In genomic region chr3:143307613-143308183, GRCh38 we compare ENCODE assay signal across 10 cellular contexts.
DNase-seq lines count a peak whose midpoint lies in the region; ATAC-seq and TF ChIP-seq lines count a peak whose summit lies in the region.
"Had no signal": no experiment of that assay in that cellular context is flagged by ENCODE, and none has a peak within 500 bp of the region (broad histone marks: within the 10 kb centered on the region; RNA-seq: fewer than 3 reads in every experiment).

No MANE protein-coding gene starts in this region.

- no peak for TF ChIP-seq POLR2A in esophagus squamous epithelium (IDR thresholded peaks at IDR 0.05)

- no peaks in the 10 kb centered on the region for H3K27me3 Mint-ChIP-seq in natural killer cell (ENCODE audit: low read depth in 2 of 2)

- dilution Hi-C loops in mammary epithelial cell (cut with HindIII; ENCODE audit: low sequenced_read_pairs): no loop called here

- no peaks in the 10 kb centered on the region for H3K79me2 ChIP-seq in mammary epithelial cell (ENCODE audit: insufficient read depth, low read length)

- H3K36me3 ChIP-seq in mammary epithelial cell (ENCODE audit: insufficient read depth, low read length) (no peaks in the 10 kb centered on the region), esophagus squamous epithelium (no peaks in the 10 kb centered on the region)
- H3K36me3 ChIP-seq: neutrophil had no signal

- CTCF ChIA-PET in mammary epithelial cell (lab: Charles Lee; ENCODE audit: low non-redundant PET): no interaction called here

- H3K27ac ChIP-seq in mammary epithelial cell (ENCODE audit: insufficient read depth, low read depth, low read length) (no peak overlapping the region), esophagus squamous epithelium (no peak overlapping the region)
- H3K27ac ChIP-seq: neutrophil had no signal

- H3K36me3 Mint-ChIP-seq in natural killer cell: no peaks in the 10 kb centered on the region

- intact Hi-C loops in mammary epithelial cell (cut with micrococcal nuclease): loop anchor here (10.0 kb wide), 3 partner anchors 173 to 337 kb away; no protein-coding TSS in a partner anchor
- intact Hi-C loops in natural killer cell (cut with micrococcal nuclease): no loop called here
- intact Hi-C loops in esophagus squamous epithelium (cut with DNase I): no loop called here

- 100% methylated on average over 1 of the region's 1 CpG for WGBS in mammary epithelial cell (ENCODE audit: low coverage, missing lambda C conversion rate)
- 60 to 75% methylated on average over 1 of the region's 1 CpG for WGBS in esophagus squamous epithelium, 2 donors

- in situ Hi-C loops in mammary epithelial cell (cut with MboI; ENCODE audit: low sequenced_read_pairs in 2 of 2): no loop called here

- no peak overlapping the region for H3K9ac ChIP-seq in mammary epithelial cell (ENCODE audit: insufficient read depth, low read length)

- H3K4me3 Mint-ChIP-seq in natural killer cell: no peak overlapping the region

- no peak overlapping the region for H2AFZ ChIP-seq in mammary epithelial cell (ENCODE audit: low read depth, low read length)

- no peaks in the 10 kb centered on the region for H3K9me3 Mint-ChIP-seq in natural killer cell

- no peaks in the 10 kb centered on the region for H4K20me1 ChIP-seq in mammary epithelial cell (ENCODE audit: insufficient read depth, low read length)

- H3K4me3 ChIP-seq in GM12865 (ENCODE audit: low read depth, low read length) (no peak overlapping the region), mammary epithelial cell (replicated peaks in 1 of 3; ENCODE audit: insufficient read depth in 1 of 3, low read depth in 2 of 3, low read length in 3 of 3) (no peak overlapping the region), esophagus squamous epithelium (no peak overlapping the region)

- H3K27me3 ChIP-seq in mammary epithelial cell (ENCODE audit: insufficient read depth, low read length) (peaks cover 4% of the 10 kb centered on the region), esophagus squamous epithelium (no peaks in the 10 kb centered on the region)
- H3K27me3 ChIP-seq: neutrophil had no signal

- H3K4me2 ChIP-seq in mammary epithelial cell (ENCODE audit: insufficient read depth, low read depth, low read length): no peak overlapping the region

- H3K27ac Mint-ChIP-seq in natural killer cell: peak overlapping the region; percentile 21 to 35

- ATAC-seq in HG03039 (IDR thresholded peaks at IDR 0.05; ENCODE audit: unreplicated experiment) (peak; percentile 87), natural killer cell (peak; percentile 32 to 84 (median 62))
- ATAC-seq: activated CD4-positive, CD25-positive, alpha-beta regulatory T cell treated with anti-CD3 and anti-CD28 coated beads, Interleukin-2, amount 50 U/mL, for 24 hours had no signal

- TF ChIP-seq CTCF in GM12865 (IDR thresholded peaks at IDR 0.05; ENCODE audit: insufficient read depth, low read depth, low read length, missing control alignments): no peak
- no peak for TF ChIP-seq CTCF in mammary epithelial cell (conservative IDR thresholded peaks at IDR 0.05 in 1 of 2, IDR thresholded peaks at IDR 0.05 in 1 of 2; ENCODE audit: extremely low read depth in 1 of 2, insufficient read depth in 1 of 2, low read depth in 1 of 2, low read length in 2 of 2)
- no peak for TF ChIP-seq CTCF in natural killer cell (IDR thresholded peaks at IDR 0.05)
- no peak for TF ChIP-seq CTCF in esophagus squamous epithelium (IDR thresholded peaks at IDR 0.05)

- no peaks in the 10 kb centered on the region for H3K9me3 ChIP-seq in mammary epithelial cell (replicated peaks; ENCODE audit: insufficient read depth, low read length)
- H3K9me3 ChIP-seq in esophagus squamous epithelium: no peaks in the 10 kb centered on the region
- H3K9me3 ChIP-seq: neutrophil had no signal

- peaks cover 50 to 62% of the 10 kb centered on the region in 2 donors for H3K4me1 Mint-ChIP-seq in natural killer cell

- BruUV-seq in mammary epithelial cell (replicated peaks; lab: Mats Ljungman, UMichigan): no TSS peak

- DNase-seq in GM12865 (ENCODE audit: low read depth): peak; percentile 59
- peak; percentile 88 for DNase-seq in mammary epithelial cell
- DNase-seq in natural killer cell: no peak
- DNase-seq in activated CD4-positive, CD25-positive, alpha-beta regulatory T cell treated with anti-CD3 and anti-CD28 coated beads, Interleukin-2, amount 50 U/mL, for 72 hours: no peak
- no peak for DNase-seq in esophagus squamous epithelium (lab: John Stamatoyannopoulos, UW)
- DNase-seq in NK-92 (lab: John Stamatoyannopoulos, UW; ENCODE audit: unreplicated experiment): no peak
- DNase-seq in anterior cingulate cortex (lab: John Stamatoyannopoulos, UW): no peak

- H3K4me1 ChIP-seq in mammary epithelial cell (ENCODE audit: insufficient read depth, low read length): peaks cover 21% of the 10 kb centered on the region
- peaks cover 0 to 71% (median 24%) of the 10 kb centered on the region in 3 donors for H3K4me1 ChIP-seq in esophagus squamous epithelium

Comparison
In these comparisons a context has a peak if more than half of its experiments do, and no peak if none do; other contexts are left out.
1. DNase-seq: peak in GM12865 (single experiment) and mammary epithelial cell (single experiment); none in natural killer cell (single experiment), activated CD4-positive, CD25-positive, alpha-beta regulatory T cell treated with anti-CD3 and anti-CD28 coated beads, Interleukin-2, amount 50 U/mL, for 72 hours (single experiment), esophagus squamous epithelium (single experiment), NK-92 (single experiment) and anterior cingulate cortex (0 of 58).